ENCODE assay signal across 9 cellular contexts in genomic region chr17:38454528-38454927, GRCh38. TPM values are rescaled to one million over a fixed set of nuclear protein-coding genes. Genes with fewer than 3 reads are reported as not detected.
DNase-seq lines count a peak whose midpoint lies in the region; ATAC-seq and TF ChIP-seq lines count a peak whose summit lies in the region.
"Had no signal": no experiment of that assay in that cellular context is flagged by ENCODE, and none has a peak within 500 bp of the region (broad histone marks: within the 10 kb centered on the region; RNA-seq: fewer than 3 reads in every experiment).

No MANE protein-coding gene starts in this region.

- H3K79me2 ChIP-seq in KMS-11 (ENCODE audit: insufficient read depth, low read depth), result peaks cover 4% of the 10 kb centered on the region; the same call in 1 of the 2 replicates

- peaks cover 61% of the 10 kb centered on the region for H3K4me1 Mint-ChIP-seq in type B pancreatic cell (ENCODE audit: unreplicated experiment)

- H3K4me3 Mint-ChIP-seq in type B pancreatic cell, result peak overlapping the region; percentile 90
- H3K4me3 Mint-ChIP-seq: activated naive CD8-positive, alpha-beta T cell treated with anti-CD3 and anti-CD28 coated beads, Interleukin-2, amount 10 ng/mL, durations not matched to agents 7 days and 5 days had no signal

- H3K27me3 Mint-ChIP-seq in type B pancreatic cell, result peaks cover 37% of the 10 kb centered on the region

- H3K4me2 ChIP-seq in KMS-11, result peak overlapping the region; percentile 27; the same call in 1 of the 2 replicates

- DNase-seq in ACHN, result peak; percentile 90
- DNase-seq in dermis blood vessel endothelial cell, result peak; percentile 81
- peak in 2 of 3 donors; percentile 61 to 76 for DNase-seq in right lobe of liver
- no peak for DNase-seq in type B pancreatic cell (ENCODE audit: extremely low spot score, unreplicated experiment)
- no peak for DNase-seq in NCI-H345 (lab: John Stamatoyannopoulos, UW)
- DNase-seq in GM13976 (ENCODE audit: low spot score), result no peak
- DNase-seq: activated naive CD8-positive, alpha-beta T cell treated with anti-CD3 and anti-CD28 coated beads, Interleukin-2, amount 10 ng/mL, durations not matched to agents 7 days and 5 days had no signal

- peaks cover 29% of the 10 kb centered on the region for H3K4me1 ChIP-seq in KMS-11 (ENCODE audit: low read depth, poor library complexity, severe bottlenecking)
- H3K4me1 ChIP-seq in right lobe of liver, result no peaks in the 10 kb centered on the region

- H3K36me3 ChIP-seq in KMS-11 (ENCODE audit: insufficient read depth) (no peaks in the 10 kb centered on the region), right lobe of liver (no peaks in the 10 kb centered on the region)

- peak overlapping the region; percentile 95 for H3K27ac Mint-ChIP-seq in type B pancreatic cell
- H3K27ac Mint-ChIP-seq: activated naive CD8-positive, alpha-beta T cell treated with anti-CD3 and anti-CD28 coated beads, Interleukin-2, amount 10 ng/mL, durations not matched to agents 7 days and 5 days had no signal

- H3K27ac ChIP-seq in KMS-11, result peak overlapping the region; percentile 29; the same call in 1 of the 2 replicates
- H3K27ac ChIP-seq in right lobe of liver, result no peak overlapping the region

- no peaks in the 10 kb centered on the region for H3K9me3 ChIP-seq in right lobe of liver

- H3K4me3 ChIP-seq in KMS-11 (IDR thresholded peaks at IDR 0.05; ENCODE audit: insufficient read depth, low read depth, low read length), result no peak overlapping the region
- H3K4me3 ChIP-seq in right lobe of liver, result peak overlapping the region; percentile 21 to 23 (median 21)

- TF ChIP-seq POLR2A in right lobe of liver (IDR thresholded peaks at IDR 0.05), result no peak

- TF ChIP-seq CTCF in KMS-11 (conservative IDR thresholded peaks at IDR 0.05; ENCODE audit: low read depth, low read length) (no peak), right lobe of liver (IDR thresholded peaks at IDR 0.05) (no peak), type B pancreatic cell (conservative IDR thresholded peaks at IDR 0.05) (no peak), GM13976 (IDR thresholded peaks at IDR 0.05; ENCODE audit: borderline replicate concordance, control extremely low read depth, extremely low read depth, insufficient read depth, missing control alignments) (no peak)

- WGBS in right lobe of liver (ENCODE audit: insufficient coverage, low coverage, low lambda C conversion rate, missing lambda C conversion rate), result 7% methylated on average over 3 of the region's 12 CpGs

- intact Hi-C loops in right lobe of liver (cut with DNase I), result no loop called here

- no peak overlapping the region for H2AFZ ChIP-seq in KMS-11 (ENCODE audit: low read depth)

- ATAC-seq in right lobe of liver, result peak; percentile 35 to 81 (median 53)
- ATAC-seq in activated CD4-positive, CD25-positive, alpha-beta regulatory T cell treated with anti-CD3 and anti-CD28 coated beads, Interleukin-2, amount 50 U/mL, for 24 hours, result no peak

- H3K36me3 Mint-ChIP-seq in type B pancreatic cell, result peaks cover 14% of the 10 kb centered on the region
- H3K36me3 Mint-ChIP-seq: activated naive CD8-positive, alpha-beta T cell treated with anti-CD3 and anti-CD28 coated beads, Interleukin-2, amount 10 ng/mL, durations not matched to agents 7 days and 5 days had no signal

- H4K20me1 ChIP-seq in KMS-11 (ENCODE audit: insufficient read depth), result no peaks in the 10 kb centered on the region

- H3K27me3 ChIP-seq in KMS-11 (ENCODE audit: insufficient read depth, low read depth) (no peaks in the 10 kb centered on the region), right lobe of liver (no peaks in the 10 kb centered on the region)

- no peaks in the 10 kb centered on the region for H3K9me3 Mint-ChIP-seq in type B pancreatic cell
- H3K9me3 Mint-ChIP-seq: activated naive CD8-positive, alpha-beta T cell treated with anti-CD3 and anti-CD28 coated beads, Interleukin-2, amount 10 ng/mL, durations not matched to agents 7 days and 5 days had no signal

- peak overlapping the region; percentile 14; the same call in 1 of the 2 replicates for H3K9ac ChIP-seq in KMS-11

- in situ Hi-C loops in ACHN (cut with HindIII; ENCODE audit: low pct_ligation_motif_present, low pct_unique_long_range_greater_than_20kb, low sequenced_read_pairs), result no loop called here
- in situ Hi-C loops in GM13976 (cut with MboI; ENCODE audit: low sequenced_read_pairs, unreplicated experiment), result no loop called here

RNA-seq across cellular contexts. Expression of gene ARHGAP23, which starts 26.3 kb away (rescaled TPM):
- total RNA-seq in dermis blood vessel endothelial cell (34.9 and 104 TPM in 2 replicates), right lobe of liver (1 to 10 TPM; 1.4 to 9.5 (median 3.8) TPM), type B pancreatic cell (ENCODE audit: low replicate concordance) (114 and 333 TPM in 2 replicates)

Comparison
In these comparisons a context has a peak if more than half of its experiments do, and no peak if none do; other contexts are left out.
1. DNase-seq: peak in ACHN (single experiment), dermis blood vessel endothelial cell (single experiment) and right lobe of liver (2 of 3); none in type B pancreatic cell (single experiment), NCI-H345 (single experiment) and GM13976 (single experiment).
2. ATAC-seq: peak in right lobe of liver (4 of 4); none in activated CD4-positive, CD25-positive, alpha-beta regulatory T cell treated with anti-CD3 and anti-CD28 coated beads, Interleukin-2, amount 50 U/mL, for 24 hours (0 of 2).